17 cellular contexts compared by ENCODE assay signal in the genomic region with DNA sequence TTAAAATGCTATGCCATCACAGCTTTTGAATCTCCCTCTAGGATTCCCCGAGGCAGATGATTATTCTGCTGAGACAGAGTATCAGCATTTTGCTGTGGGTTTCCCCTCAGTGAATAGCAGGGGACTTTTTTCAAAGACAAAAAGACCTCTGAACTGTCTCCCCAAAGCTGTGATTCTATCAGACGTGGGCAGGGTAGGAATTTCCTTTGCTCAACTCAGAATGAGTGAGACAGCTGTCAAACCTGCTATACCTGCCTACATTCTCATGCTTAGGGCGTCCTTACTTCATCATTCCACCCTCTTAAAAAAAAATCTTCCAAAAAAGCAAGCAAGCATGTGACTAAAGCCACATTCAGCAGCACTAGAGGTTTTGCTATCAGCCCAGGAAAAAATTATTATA.
DNase-seq lines count a peak whose midpoint lies in the region; ATAC-seq and TF ChIP-seq lines count a peak whose summit lies in the region.
"Had no signal": no experiment of that assay in that cellular context is flagged by ENCODE, and none has a peak within 500 bp of the region (broad histone marks: within the 10 kb centered on the region; RNA-seq: fewer than 3 reads in every experiment).

No MANE protein-coding gene starts in this region.

- ATAC-seq in GM21423 (IDR thresholded peaks at IDR 0.05; ENCODE audit: unreplicated experiment) (peak; percentile 60), HG03439 (IDR thresholded peaks at IDR 0.05; ENCODE audit: unreplicated experiment) (peak; percentile 79)

- in situ Hi-C loops in GM13977 (cut with MboI; ENCODE audit: low pct_unique_long_range_greater_than_20kb, low sequenced_read_pairs, unreplicated experiment): no loop called here

- DNase-seq in GM13977 (ENCODE audit: low spot score) (peak; percentile 28), islet precursor cell (peak; percentile 77), foreskin fibroblast (no peak), anterior cingulate cortex (lab: John Stamatoyannopoulos, UW) (no peak), 8988T (no peak)
- DNase-seq in activated CD4-positive, alpha-beta T cell treated with anti-CD3 and anti-CD28 coated beads for 1 hour: no peak
- DNase-seq: activated CD4-positive, alpha-beta T cell treated with anti-CD3 and anti-CD28 coated beads, Interleukin-2, amount 10 ng/mL, durations not matched to agents 24 days and 14 days; cortex of kidney; GF-D8; left ventricle myocardium inferior; NCI-H1048; NCI-H526; occipital lobe; stimulated activated CD4-positive, alpha-beta T cell treated with anti-CD3 and anti-CD28 coated beads, Interleukin-1b, Interleukin-23, amount 100 ng/mL, for 48 hours had no signal

- TF ChIP-seq CTCF in GM13977 (IDR thresholded peaks at IDR 0.05; ENCODE audit: extremely low read depth, insufficient read depth, missing control alignments) (no peak), foreskin fibroblast (IDR thresholded peaks at IDR 0.05; ENCODE audit: low read depth, low read length) (no peak)

- H3K4me3 ChIP-seq in foreskin fibroblast (ENCODE audit: low read depth in 1 of 2, low read length in 2 of 2): no peak overlapping the region
- H3K4me3 ChIP-seq: BLaER1, left ventricle myocardium inferior had no signal

Comparison
In these comparisons a context has a peak if more than half of its experiments do, and no peak if none do; other contexts are left out.
1. DNase-seq: peak in GM13977 (single experiment) and islet precursor cell (single experiment); none in foreskin fibroblast (0 of 2), activated CD4-positive, alpha-beta T cell treated with anti-CD3 and anti-CD28 coated beads for 1 hour (single experiment), anterior cingulate cortex (0 of 58) and 8988T (single experiment).